12 cellular contexts compared by ENCODE assay signal in genomic region chr3:26622634-26623408, GRCh38. TPM values are rescaled to one million over a fixed set of nuclear protein-coding genes. Genes with fewer than 3 reads are reported as not detected.
DNase-seq lines count a peak whose midpoint lies in the region; ATAC-seq and TF ChIP-seq lines count a peak whose summit lies in the region.
"Had no signal": no experiment of that assay in that cellular context is flagged by ENCODE, and none has a peak within 500 bp of the region (broad histone marks: within the 10 kb centered on the region; RNA-seq: fewer than 3 reads in every experiment).

LRRC3B (plus strand) TSS chr3:26622772; CDS start chr3:26709673, 86,901 bp downstream.

- no peak for TF ChIP-seq CTCF in dorsolateral prefrontal cortex (IDR thresholded peaks at IDR 0.05 in 54 of 56, conservative IDR thresholded peaks at IDR 0.05 in 2 of 56; ENCODE audit: low read depth in 1 of 56, partially characterized antibody in 56 of 56)
- TF ChIP-seq CTCF in testis (IDR thresholded peaks at IDR 0.05) = no peak

- peak within 1 kb of the TSS; percentile 19 to 69 (median 57) for H3K4me3 ChIP-seq in dorsolateral prefrontal cortex
- H3K4me3 ChIP-seq in mesodermal cell (ENCODE audit: extremely low read depth, insufficient read depth, low read length, poor library complexity, severe bottlenecking) = peak within 1 kb of the TSS; percentile 43
- H3K4me3 ChIP-seq in testis = peak within 1 kb of the TSS; percentile 6 to 29

- H3K9me3 ChIP-seq in mesodermal cell (ENCODE audit: control insufficient read depth, low read length) = no peaks in the 10 kb centered on the region
- H3K9me3 ChIP-seq in testis = no peaks in the 10 kb centered on the region
- H3K9me3 ChIP-seq: neutrophil had no signal

- H3K9me3 Mint-ChIP-seq in immature natural killer cell = peaks cover 0 to 27% (median 8%) of the 10 kb centered on the region in 6 donors

- intact Hi-C loops in dorsolateral prefrontal cortex (cut with DNase I) = no loop called here
- intact Hi-C loops in testis (cut with DNase I; ENCODE audit: low total_unique reads) = no loop called here

- 0 to 1% methylated on average over 39 to 51 of the region's 71 CpGs for WGBS in mesodermal cell (ENCODE audit: insufficient coverage in 2 of 2), 2 experiments
- WGBS in testis, 2 donors = 2 to 3% methylated on average over 25 to 65 of the region's 71 CpGs

- ATAC-seq in GM21723 (IDR thresholded peaks at IDR 0.05; ENCODE audit: unreplicated experiment) = no peak

- H3K36me3 ChIP-seq in mesodermal cell (ENCODE audit: control insufficient read depth, insufficient read depth, low read length) = no peaks in the 10 kb centered on the region
- H3K36me3 ChIP-seq in testis (ENCODE audit: low read depth, missing control alignments) = no peaks in the 10 kb centered on the region
- H3K36me3 ChIP-seq: neutrophil had no signal

- H3K36me3 Mint-ChIP-seq in immature natural killer cell = no peaks in the 10 kb centered on the region

- peaks cover 5 to 17% (median 5%) of the 10 kb centered on the region in 3 donors for H3K27me3 Mint-ChIP-seq in immature natural killer cell (ENCODE audit: low read depth in 3 of 3)

- no peak within 1 kb of the TSS for H3K27ac Mint-ChIP-seq in immature natural killer cell

- no peak within 1 kb of the TSS for H3K4me3 Mint-ChIP-seq in immature natural killer cell

- DNase-seq in NCI-H1417 (lab: John Stamatoyannopoulos, UW) = peak in 2 of 3 experiments; percentile 55 to 69
- DNase-seq in NCI-H1417 treated with DMSO at 0.1 percent for 48 hours (lab: John Stamatoyannopoulos, UW) = no peak
- DNase-seq in dorsolateral prefrontal cortex = peak in 8 of 10 donors; percentile 36 to 69 (median 53)
- no peak for DNase-seq in testis
- no peak for DNase-seq in NCI-H1436 treated with DMSO at 0.1 percent for 48 hours (lab: John Stamatoyannopoulos, UW)
- DNase-seq in immature natural killer cell = no peak
- DNase-seq: activated CD4-positive, alpha-beta T cell treated with anti-CD3 and anti-CD28 coated beads for 48 hours; NCI-H2107 had no signal

- peak within 1 kb of the TSS in 50 of 59 donors; percentile 7 to 95 (median 60) for H3K27ac ChIP-seq in dorsolateral prefrontal cortex
- H3K27ac ChIP-seq in mesodermal cell (ENCODE audit: low read depth, low read length, severe bottlenecking) = no peak within 1 kb of the TSS
- H3K27ac ChIP-seq in testis = no peak within 1 kb of the TSS
- H3K27ac ChIP-seq: neutrophil had no signal

- H3K4me1 ChIP-seq in mesodermal cell (ENCODE audit: control insufficient read depth, insufficient read depth, low read length, poor library complexity, severe bottlenecking) (peaks cover 7% of the 10 kb centered on the region), testis (no peaks in the 10 kb centered on the region)

- H3K4me1 Mint-ChIP-seq in immature natural killer cell = no peaks in the 10 kb centered on the region

- peaks cover 0 to 53% (median 18%) of the 10 kb centered on the region in 45 donors for H3K27me3 ChIP-seq in dorsolateral prefrontal cortex
- no peaks in the 10 kb centered on the region for H3K27me3 ChIP-seq in testis

- TF ChIP-seq POLR2A in testis (IDR thresholded peaks at IDR 0.05) = no peak

RNA-seq across cellular contexts. Expression of gene LRRC3B, which starts in this region (rescaled TPM):
- total RNA-seq in dorsolateral prefrontal cortex (10 to 100 TPM in 119 of 120 experiments, 1 to 10 TPM in 1; 7.0 to 43.7 (median 18.7) TPM), testis (1 to 10 TPM; 6.1 to 6.3 TPM)
- 0.70 TPM for polyA plus RNA-seq in mesodermal cell (2013, experiment 1 of 2)
- polyA plus RNA-seq in mesodermal cell (2013, experiment 2 of 2) = 0.35 TPM
- polyA plus RNA-seq in testis (ENCODE audit: insufficient read depth, low read depth, low replicate concordance) (24.2 TPM), immature natural killer cell (not detected)
- total RNA-seq: dermis microvascular lymphatic vessel endothelial cell had no signal

Comparison
In these comparisons a context has a peak if more than half of its experiments do, and no peak if none do; other contexts are left out.
1. RNA of gene LRRC3B (polyA plus RNA-seq): 24.2 TPM in testis (single experiment); not detected in immature natural killer cell; every median in the first group is over 10 times any median in the second.
2. DNase-seq: peak in NCI-H1417 (2 of 3) and dorsolateral prefrontal cortex (8 of 10); none in NCI-H1417 treated with DMSO at 0.1 percent for 48 hours (single experiment), testis (single experiment), NCI-H1436 treated with DMSO at 0.1 percent for 48 hours (single experiment) and immature natural killer cell (0 of 3).
3. H3K27ac ChIP-seq: peak in dorsolateral prefrontal cortex (50 of 59); none in mesodermal cell (single experiment) and testis (0 of 2).
4. Peak in every context shown above with its lines, with median percentiles within 50 percentile points of each other: H3K4me3 ChIP-seq.